In the genomic region with DNA sequence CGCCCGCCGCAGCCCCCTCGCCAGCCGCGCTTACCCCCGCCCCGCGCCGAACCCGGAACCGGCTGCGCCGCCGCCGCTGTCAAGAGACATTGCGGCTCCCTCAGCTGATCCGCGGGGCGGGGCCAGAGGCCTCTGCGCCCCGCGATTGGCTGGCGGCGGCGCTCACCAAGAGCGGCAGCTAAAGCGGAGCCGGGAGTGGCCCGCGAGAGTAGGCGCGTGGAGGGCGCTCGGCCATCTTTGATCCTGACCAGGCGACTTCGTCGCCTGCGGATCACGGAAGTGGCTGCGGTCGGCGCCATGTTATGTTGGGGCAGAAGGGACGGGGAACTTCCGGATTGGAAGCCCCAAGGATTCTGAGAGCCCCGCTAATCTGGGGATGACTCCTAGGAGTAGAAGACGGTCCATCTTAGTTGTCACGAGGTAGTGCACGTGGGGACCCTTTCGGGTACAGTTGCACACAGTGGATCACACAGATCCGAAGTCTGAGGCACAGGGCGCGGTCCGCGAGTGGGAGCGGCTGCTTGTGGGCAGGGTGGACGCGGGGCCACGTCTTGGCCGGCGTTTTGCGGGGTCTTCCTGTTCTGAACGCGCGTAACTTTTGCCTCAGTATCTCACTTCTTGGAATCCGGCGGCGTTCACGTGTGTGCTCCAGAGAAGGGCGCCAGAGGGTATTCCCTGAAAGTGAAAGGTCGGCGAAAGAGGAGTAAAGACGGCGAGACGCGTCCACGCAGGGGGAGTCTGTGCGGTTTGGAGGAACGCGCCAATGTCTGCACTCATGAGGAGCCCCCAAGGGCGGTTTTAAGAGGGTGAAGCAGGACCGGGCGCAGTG, we compare ENCODE assay signal across 1 cellular context.
TF ChIP-seq lines count a peak whose summit lies in the region.

A gene with protein sequence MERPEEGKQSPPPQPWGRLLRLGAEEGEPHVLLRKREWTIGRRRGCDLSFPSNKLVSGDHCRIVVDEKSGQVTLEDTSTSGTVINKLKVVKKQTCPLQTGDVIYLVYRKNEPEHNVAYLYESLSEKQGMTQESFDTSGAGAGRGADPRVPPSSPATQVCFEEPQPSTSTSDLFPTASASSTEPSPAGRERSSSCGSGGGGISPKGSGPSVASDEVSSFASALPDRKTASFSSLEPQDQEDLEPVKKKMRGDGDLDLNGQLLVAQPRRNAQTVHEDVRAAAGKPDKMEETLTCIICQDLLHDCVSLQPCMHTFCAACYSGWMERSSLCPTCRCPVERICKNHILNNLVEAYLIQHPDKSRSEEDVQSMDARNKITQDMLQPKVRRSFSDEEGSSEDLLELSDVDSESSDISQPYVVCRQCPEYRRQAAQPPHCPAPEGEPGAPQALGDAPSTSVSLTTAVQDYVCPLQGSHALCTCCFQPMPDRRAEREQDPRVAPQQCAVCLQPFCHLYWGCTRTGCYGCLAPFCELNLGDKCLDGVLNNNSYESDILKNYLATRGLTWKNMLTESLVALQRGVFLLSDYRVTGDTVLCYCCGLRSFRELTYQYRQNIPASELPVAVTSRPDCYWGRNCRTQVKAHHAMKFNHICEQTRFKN (minus strand): TSS at position 93 of the 829 bp plus-strand sequence. CDS start 277 bp downstream, outside the sequence.

TF ChIP-seq in GM12878, 131 proteins besides CTCF, POLR2A, EP300 and RAD21 (continued from another document and continues in another):
- TF ChIP-seq DPF2 (IDR thresholded peaks at IDR 0.05) (0 out of 2 replicates have a peak, but pooled peaks have one; percentile 39), SREBF2 (IDR thresholded peaks at IDR 0.05; ENCODE audit: low read length) (no peak), TCF12 (IDR thresholded peaks at IDR 0.05; ENCODE audit: low read depth, low read length) (no peak), MXI1 (IDR thresholded peaks at IDR 0.05; ENCODE audit: low read depth, low read length) (peak; percentile 77), BRCA1 (IDR thresholded peaks at IDR 0.05; ENCODE audit: low read depth, low read length) (peak; percentile 55; the same call in 1 of the 2 replicates), PAX5 (IDR thresholded peaks at IDR 0.05; ENCODE audit: borderline replicate concordance, low read depth, low read length) (no peak), POLR2AphosphoS2 (IDR thresholded peaks at IDR 0.05; ENCODE audit: low read depth, low read length) (peak; percentile 68; the same call in 1 of the 2 replicates), NBN (IDR thresholded peaks at IDR 0.05) (peak; percentile 78), CREB1 (IDR thresholded peaks at IDR 0.05; ENCODE audit: low read depth) (peak; percentile 88), SUPT20H (IDR thresholded peaks at IDR 0.05; ENCODE audit: borderline replicate concordance, control insufficient read depth, low read depth, low read length) (no peak), TAF1 (IDR thresholded peaks at IDR 0.05; ENCODE audit: borderline replicate concordance, low read depth, low read length) (peak; percentile 75; the same call in 1 of the 2 replicates), KLF5 (IDR thresholded peaks at IDR 0.05; ENCODE audit: partially characterized antibody) (peak; percentile 77), ZZZ3 (IDR thresholded peaks at IDR 0.05; ENCODE audit: control insufficient read depth, insufficient read length, low read depth) (no peak), CHD1 (IDR thresholded peaks at IDR 0.05; ENCODE audit: low read depth, low read length) (0 out of 2 replicates have a peak, but pooled peaks have one; percentile 46), TBL1XR1 (IDR thresholded peaks at IDR 0.05; ENCODE audit: low read depth, low read length) (no peak; the same call in 1 of the 2 replicates), TCF7 (IDR thresholded peaks at IDR 0.05; ENCODE audit: borderline replicate concordance) (no peak), SMC3 (IDR thresholded peaks at IDR 0.05; ENCODE audit: borderline replicate concordance, low read length) (no peak), POU2F2 (IDR thresholded peaks at IDR 0.05; ENCODE audit: borderline replicate concordance, low read depth, low read length) (no peak; the same call in 2 of the 3 replicates), PAX8 (IDR thresholded peaks at IDR 0.05) (no peak; the same call in 1 of the 2 replicates), ZBED1 (IDR thresholded peaks at IDR 0.05; ENCODE audit: borderline replicate concordance) (0 out of 2 replicates have a peak, but pooled peaks have one; percentile 52), CBX5 (IDR thresholded peaks at IDR 0.05; ENCODE audit: low read depth) (peak; percentile 51; the same call in 1 of the 2 replicates), SMARCA5 (IDR thresholded peaks at IDR 0.05) (no peak; the same call in 1 of the 2 replicates), MEF2B (IDR thresholded peaks at IDR 0.05; ENCODE audit: partially characterized antibody, poor library complexity, severe bottlenecking) (peak; percentile 58), ZSCAN29 (IDR thresholded peaks at IDR 0.05) (peak; percentile 69; the same call in 1 of the 2 replicates), IKZF1 (conservative IDR thresholded peaks at IDR 0.05) (peak; percentile 92)
- TF ChIP-seq, protein P1, sequence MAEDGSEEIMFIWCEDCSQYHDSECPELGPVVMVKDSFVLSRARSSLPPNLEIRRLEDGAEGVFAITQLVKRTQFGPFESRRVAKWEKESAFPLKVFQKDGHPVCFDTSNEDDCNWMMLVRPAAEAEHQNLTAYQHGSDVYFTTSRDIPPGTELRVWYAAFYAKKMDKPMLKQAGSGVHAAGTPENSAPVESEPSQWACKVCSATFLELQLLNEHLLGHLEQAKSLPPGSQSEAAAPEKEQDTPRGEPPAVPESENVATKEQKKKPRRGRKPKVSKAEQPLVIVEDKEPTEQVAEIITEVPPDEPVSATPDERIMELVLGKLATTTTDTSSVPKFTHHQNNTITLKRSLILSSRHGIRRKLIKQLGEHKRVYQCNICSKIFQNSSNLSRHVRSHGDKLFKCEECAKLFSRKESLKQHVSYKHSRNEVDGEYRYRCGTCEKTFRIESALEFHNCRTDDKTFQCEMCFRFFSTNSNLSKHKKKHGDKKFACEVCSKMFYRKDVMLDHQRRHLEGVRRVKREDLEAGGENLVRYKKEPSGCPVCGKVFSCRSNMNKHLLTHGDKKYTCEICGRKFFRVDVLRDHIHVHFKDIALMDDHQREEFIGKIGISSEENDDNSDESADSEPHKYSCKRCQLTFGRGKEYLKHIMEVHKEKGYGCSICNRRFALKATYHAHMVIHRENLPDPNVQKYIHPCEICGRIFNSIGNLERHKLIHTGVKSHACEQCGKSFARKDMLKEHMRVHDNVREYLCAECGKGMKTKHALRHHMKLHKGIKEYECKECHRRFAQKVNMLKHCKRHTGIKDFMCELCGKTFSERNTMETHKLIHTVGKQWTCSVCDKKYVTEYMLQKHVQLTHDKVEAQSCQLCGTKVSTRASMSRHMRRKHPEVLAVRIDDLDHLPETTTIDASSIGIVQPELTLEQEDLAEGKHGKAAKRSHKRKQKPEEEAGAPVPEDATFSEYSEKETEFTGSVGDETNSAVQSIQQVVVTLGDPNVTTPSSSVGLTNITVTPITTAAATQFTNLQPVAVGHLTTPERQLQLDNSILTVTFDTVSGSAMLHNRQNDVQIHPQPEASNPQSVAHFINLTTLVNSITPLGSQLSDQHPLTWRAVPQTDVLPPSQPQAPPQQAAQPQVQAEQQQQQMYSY (CRISPR knock-in tag; IDR thresholded peaks at IDR 0.05) = no peak
- TF ChIP-seq, protein P2, sequence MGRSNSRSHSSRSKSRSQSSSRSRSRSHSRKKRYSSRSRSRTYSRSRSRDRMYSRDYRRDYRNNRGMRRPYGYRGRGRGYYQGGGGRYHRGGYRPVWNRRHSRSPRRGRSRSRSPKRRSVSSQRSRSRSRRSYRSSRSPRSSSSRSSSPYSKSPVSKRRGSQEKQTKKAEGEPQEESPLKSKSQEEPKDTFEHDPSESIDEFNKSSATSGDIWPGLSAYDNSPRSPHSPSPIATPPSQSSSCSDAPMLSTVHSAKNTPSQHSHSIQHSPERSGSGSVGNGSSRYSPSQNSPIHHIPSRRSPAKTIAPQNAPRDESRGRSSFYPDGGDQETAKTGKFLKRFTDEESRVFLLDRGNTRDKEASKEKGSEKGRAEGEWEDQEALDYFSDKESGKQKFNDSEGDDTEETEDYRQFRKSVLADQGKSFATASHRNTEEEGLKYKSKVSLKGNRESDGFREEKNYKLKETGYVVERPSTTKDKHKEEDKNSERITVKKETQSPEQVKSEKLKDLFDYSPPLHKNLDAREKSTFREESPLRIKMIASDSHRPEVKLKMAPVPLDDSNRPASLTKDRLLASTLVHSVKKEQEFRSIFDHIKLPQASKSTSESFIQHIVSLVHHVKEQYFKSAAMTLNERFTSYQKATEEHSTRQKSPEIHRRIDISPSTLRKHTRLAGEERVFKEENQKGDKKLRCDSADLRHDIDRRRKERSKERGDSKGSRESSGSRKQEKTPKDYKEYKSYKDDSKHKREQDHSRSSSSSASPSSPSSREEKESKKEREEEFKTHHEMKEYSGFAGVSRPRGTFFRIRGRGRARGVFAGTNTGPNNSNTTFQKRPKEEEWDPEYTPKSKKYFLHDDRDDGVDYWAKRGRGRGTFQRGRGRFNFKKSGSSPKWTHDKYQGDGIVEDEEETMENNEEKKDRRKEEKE (IDR thresholded peaks at IDR 0.05) = no peak
- TF ChIP-seq, protein P3, sequence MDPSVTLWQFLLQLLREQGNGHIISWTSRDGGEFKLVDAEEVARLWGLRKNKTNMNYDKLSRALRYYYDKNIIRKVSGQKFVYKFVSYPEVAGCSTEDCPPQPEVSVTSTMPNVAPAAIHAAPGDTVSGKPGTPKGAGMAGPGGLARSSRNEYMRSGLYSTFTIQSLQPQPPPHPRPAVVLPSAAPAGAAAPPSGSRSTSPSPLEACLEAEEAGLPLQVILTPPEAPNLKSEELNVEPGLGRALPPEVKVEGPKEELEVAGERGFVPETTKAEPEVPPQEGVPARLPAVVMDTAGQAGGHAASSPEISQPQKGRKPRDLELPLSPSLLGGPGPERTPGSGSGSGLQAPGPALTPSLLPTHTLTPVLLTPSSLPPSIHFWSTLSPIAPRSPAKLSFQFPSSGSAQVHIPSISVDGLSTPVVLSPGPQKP (IDR thresholded peaks at IDR 0.05; ENCODE audit: low read depth, low read length) = 0 out of 2 replicates have a peak, but pooled peaks have one; percentile 67
- TF ChIP-seq, protein P4, sequence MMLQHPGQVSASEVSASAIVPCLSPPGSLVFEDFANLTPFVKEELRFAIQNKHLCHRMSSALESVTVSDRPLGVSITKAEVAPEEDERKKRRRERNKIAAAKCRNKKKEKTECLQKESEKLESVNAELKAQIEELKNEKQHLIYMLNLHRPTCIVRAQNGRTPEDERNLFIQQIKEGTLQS (IDR thresholded peaks at IDR 0.05; ENCODE audit: borderline replicate concordance, extremely low read depth, low read depth, low read length) = no peak
- TF ChIP-seq, protein P5, sequence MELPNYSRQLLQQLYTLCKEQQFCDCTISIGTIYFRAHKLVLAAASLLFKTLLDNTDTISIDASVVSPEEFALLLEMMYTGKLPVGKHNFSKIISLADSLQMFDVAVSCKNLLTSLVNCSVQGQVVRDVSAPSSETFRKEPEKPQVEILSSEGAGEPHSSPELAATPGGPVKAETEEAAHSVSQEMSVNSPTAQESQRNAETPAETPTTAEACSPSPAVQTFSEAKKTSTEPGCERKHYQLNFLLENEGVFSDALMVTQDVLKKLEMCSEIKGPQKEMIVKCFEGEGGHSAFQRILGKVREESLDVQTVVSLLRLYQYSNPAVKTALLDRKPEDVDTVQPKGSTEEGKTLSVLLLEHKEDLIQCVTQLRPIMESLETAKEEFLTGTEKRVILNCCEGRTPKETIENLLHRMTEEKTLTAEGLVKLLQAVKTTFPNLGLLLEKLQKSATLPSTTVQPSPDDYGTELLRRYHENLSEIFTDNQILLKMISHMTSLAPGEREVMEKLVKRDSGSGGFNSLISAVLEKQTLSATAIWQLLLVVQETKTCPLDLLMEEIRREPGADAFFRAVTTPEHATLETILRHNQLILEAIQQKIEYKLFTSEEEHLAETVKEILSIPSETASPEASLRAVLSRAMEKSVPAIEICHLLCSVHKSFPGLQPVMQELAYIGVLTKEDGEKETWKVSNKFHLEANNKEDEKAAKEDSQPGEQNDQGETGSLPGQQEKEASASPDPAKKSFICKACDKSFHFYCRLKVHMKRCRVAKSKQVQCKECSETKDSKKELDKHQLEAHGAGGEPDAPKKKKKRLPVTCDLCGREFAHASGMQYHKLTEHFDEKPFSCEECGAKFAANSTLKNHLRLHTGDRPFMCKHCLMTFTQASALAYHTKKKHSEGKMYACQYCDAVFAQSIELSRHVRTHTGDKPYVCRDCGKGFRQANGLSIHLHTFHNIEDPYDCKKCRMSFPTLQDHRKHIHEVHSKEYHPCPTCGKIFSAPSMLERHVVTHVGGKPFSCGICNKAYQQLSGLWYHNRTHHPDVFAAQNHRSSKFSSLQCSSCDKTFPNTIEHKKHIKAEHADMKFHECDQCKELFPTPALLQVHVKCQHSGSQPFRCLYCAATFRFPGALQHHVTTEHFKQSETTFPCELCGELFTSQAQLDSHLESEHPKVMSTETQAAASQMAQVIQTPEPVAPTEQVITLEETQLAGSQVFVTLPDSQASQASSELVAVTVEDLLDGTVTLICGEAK (IDR thresholded peaks at IDR 0.05; ENCODE audit: borderline replicate concordance) = peak; percentile 75; the same call in 1 of the 2 replicates
- TF ChIP-seq, protein P6, sequence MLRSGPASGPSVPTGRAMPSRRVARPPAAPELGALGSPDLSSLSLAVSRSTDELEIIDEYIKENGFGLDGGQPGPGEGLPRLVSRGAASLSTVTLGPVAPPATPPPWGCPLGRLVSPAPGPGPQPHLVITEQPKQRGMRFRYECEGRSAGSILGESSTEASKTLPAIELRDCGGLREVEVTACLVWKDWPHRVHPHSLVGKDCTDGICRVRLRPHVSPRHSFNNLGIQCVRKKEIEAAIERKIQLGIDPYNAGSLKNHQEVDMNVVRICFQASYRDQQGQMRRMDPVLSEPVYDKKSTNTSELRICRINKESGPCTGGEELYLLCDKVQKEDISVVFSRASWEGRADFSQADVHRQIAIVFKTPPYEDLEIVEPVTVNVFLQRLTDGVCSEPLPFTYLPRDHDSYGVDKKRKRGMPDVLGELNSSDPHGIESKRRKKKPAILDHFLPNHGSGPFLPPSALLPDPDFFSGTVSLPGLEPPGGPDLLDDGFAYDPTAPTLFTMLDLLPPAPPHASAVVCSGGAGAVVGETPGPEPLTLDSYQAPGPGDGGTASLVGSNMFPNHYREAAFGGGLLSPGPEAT (IDR thresholded peaks at IDR 0.05; ENCODE audit: low read depth) = peak; percentile 83
- TF ChIP-seq, protein P7, sequence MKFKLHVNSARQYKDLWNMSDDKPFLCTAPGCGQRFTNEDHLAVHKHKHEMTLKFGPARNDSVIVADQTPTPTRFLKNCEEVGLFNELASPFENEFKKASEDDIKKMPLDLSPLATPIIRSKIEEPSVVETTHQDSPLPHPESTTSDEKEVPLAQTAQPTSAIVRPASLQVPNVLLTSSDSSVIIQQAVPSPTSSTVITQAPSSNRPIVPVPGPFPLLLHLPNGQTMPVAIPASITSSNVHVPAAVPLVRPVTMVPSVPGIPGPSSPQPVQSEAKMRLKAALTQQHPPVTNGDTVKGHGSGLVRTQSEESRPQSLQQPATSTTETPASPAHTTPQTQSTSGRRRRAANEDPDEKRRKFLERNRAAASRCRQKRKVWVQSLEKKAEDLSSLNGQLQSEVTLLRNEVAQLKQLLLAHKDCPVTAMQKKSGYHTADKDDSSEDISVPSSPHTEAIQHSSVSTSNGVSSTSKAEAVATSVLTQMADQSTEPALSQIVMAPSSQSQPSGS (IDR thresholded peaks at IDR 0.05; ENCODE audit: low read length) = no peak
